ENCODE assay signal across 17 cellular contexts in genomic region chr9:68515304-68516017, GRCh38. TPM values are rescaled to one million over a fixed set of nuclear protein-coding genes. Genes with fewer than 3 reads are reported as not detected.
DNase-seq lines count a peak whose midpoint lies in the region; ATAC-seq, FAIRE-seq and TF ChIP-seq lines count a peak whose summit lies in the region.
"Had no signal": no experiment of that assay in that cellular context is flagged by ENCODE, and none has a peak within 500 bp of the region (broad histone marks: within the 10 kb centered on the region; RNA-seq: fewer than 3 reads in every experiment).

No MANE protein-coding gene starts in this region.

- no peak for TF ChIP-seq EP300 in gastroesophageal sphincter (IDR thresholded peaks at IDR 0.05)

- TF ChIP-seq POLR2A in gastroesophageal sphincter (IDR thresholded peaks at IDR 0.05) (no peak), H54 (IDR thresholded peaks at IDR 0.05; ENCODE audit: low read depth, low read length) (no peak)

- no peak for TF ChIP-seq CTCF in AG09309 (IDR thresholded peaks at IDR 0.05; ENCODE audit: control insufficient read depth, insufficient read depth, low read depth, low read length, missing control alignments)
- no peak for TF ChIP-seq CTCF in VCaP (conservative IDR thresholded peaks at IDR 0.05)
- no peak for TF ChIP-seq CTCF in gastroesophageal sphincter (IDR thresholded peaks at IDR 0.05)

- no peaks in the 10 kb centered on the region for H3K36me3 Mint-ChIP-seq in T-helper 2 cell treated with Interferon-gamma antibody and Interleukin-4, amounts not matched to agents 5 μg/mL and 100 μg/mL, for 36 hours (ENCODE audit: low read depth)
- H3K36me3 Mint-ChIP-seq: immature natural killer cell; naive thymus-derived CD4-positive, alpha-beta T cell had no signal

- H3K27ac ChIP-seq in VCaP = peak overlapping the region; percentile 27
- peak overlapping the region; percentile 85 to 94 (median 89) for H3K27ac ChIP-seq in gastroesophageal sphincter
- H3K27ac ChIP-seq in rectal smooth muscle tissue (ENCODE audit: low read depth, low read length) = peak overlapping the region; percentile 17
- no peak overlapping the region for H3K27ac ChIP-seq in SJCRH30
- H3K27ac ChIP-seq: body of pancreas had no signal

- peak; percentile 32 for DNase-seq in AG09309 (ENCODE audit: low read depth)
- DNase-seq in H54 (ENCODE audit: insufficient read length, low spot score) = no peak
- no peak for DNase-seq in SJCRH30
- no peak for DNase-seq in T-helper 2 cell treated with Interferon-gamma antibody and Interleukin-4, amounts not matched to agents 5 μg/mL and 100 μg/mL, for 36 hours (ENCODE audit: low spot score)
- DNase-seq in ureter (ENCODE audit: low spot score) = no peak
- DNase-seq: activated T-cell treated with anti-CD3 and anti-CD28 coated beads, Interleukin-2, amount 50 U/mL, for 4 hours; immature natural killer cell; naive thymus-derived CD4-positive, alpha-beta T cell; NCI-H1417 treated with DMSO at 0.1 percent for 48 hours had no signal

- peaks cover 0 to 44% of the 10 kb centered on the region in 2 donors for H3K36me3 ChIP-seq in gastroesophageal sphincter
- no peaks in the 10 kb centered on the region for H3K36me3 ChIP-seq in rectal smooth muscle tissue (ENCODE audit: control insufficient read depth, insufficient read depth, low read length)
- peaks cover 39% of the 10 kb centered on the region for H3K36me3 ChIP-seq in SJCRH30
- H3K36me3 ChIP-seq: HAP-1 had no signal

- WGBS in gastroesophageal sphincter (ENCODE audit: low coverage in 1 of 2), 2 donors = 39 to 62% methylated on average over 2 to 4 of the region's 4 CpGs

- H3K9me3 ChIP-seq in gastroesophageal sphincter (peaks cover 0 to 10% (median 0%) of the 10 kb centered on the region in 3 donors), SJCRH30 (replicated peaks) (no peaks in the 10 kb centered on the region; the same call in 1 of the 2 replicates)
- H3K9me3 ChIP-seq: body of pancreas, HAP-1 had no signal

- ATAC-seq in gastroesophageal sphincter = peak; percentile 96
- ATAC-seq: activated T-cell treated with anti-CD3 and anti-CD28 coated beads, Interleukin-2, amount 50 U/mL, for 4 hours; body of pancreas; naive thymus-derived CD4-positive, alpha-beta T cell; SK-N-SH treated with all-trans-retinoic acid at 6 μM for 48 hours had no signal

- peaks cover 5% of the 10 kb centered on the region for H3K9me3 Mint-ChIP-seq in T-helper 2 cell treated with Interferon-gamma antibody and Interleukin-4, amounts not matched to agents 5 μg/mL and 100 μg/mL, for 36 hours

- H3K27me3 ChIP-seq in gastroesophageal sphincter (no peaks in the 10 kb centered on the region), rectal smooth muscle tissue (ENCODE audit: control insufficient read depth, insufficient read depth, low read length) (no peaks in the 10 kb centered on the region), SJCRH30 (no peaks in the 10 kb centered on the region)
- H3K27me3 ChIP-seq: body of pancreas had no signal

- no peaks in the 10 kb centered on the region for H3K4me1 Mint-ChIP-seq in T-helper 2 cell treated with Interferon-gamma antibody and Interleukin-4, amounts not matched to agents 5 μg/mL and 100 μg/mL, for 36 hours (ENCODE audit: low read depth)
- H3K4me1 Mint-ChIP-seq: immature natural killer cell; naive thymus-derived CD4-positive, alpha-beta T cell had no signal

- no peak for FAIRE-seq in H54 (lab: Jason Lieb, UNC)

- no peak overlapping the region for H3K4me3 ChIP-seq in AG09309 (ENCODE audit: control insufficient read depth, low read depth, low read length)
- H3K4me3 ChIP-seq in gastroesophageal sphincter = no peak overlapping the region
- H3K4me3 ChIP-seq in rectal smooth muscle tissue (ENCODE audit: low read length) = no peak overlapping the region
- no peak overlapping the region for H3K4me3 ChIP-seq in SJCRH30
- H3K4me3 ChIP-seq: body of pancreas, HAP-1 had no signal

- H3K4me1 ChIP-seq in gastroesophageal sphincter (peaks cover 10 to 46% (median 14%) of the 10 kb centered on the region in 3 donors), rectal smooth muscle tissue (ENCODE audit: control insufficient read depth, insufficient read depth, low read length) (peaks cover 5% of the 10 kb centered on the region), SJCRH30 (no peaks in the 10 kb centered on the region)
- H3K4me1 ChIP-seq: body of pancreas, HAP-1 had no signal

- no peak overlapping the region for H3K27ac Mint-ChIP-seq in T-helper 2 cell treated with Interferon-gamma antibody and Interleukin-4, amounts not matched to agents 5 μg/mL and 100 μg/mL, for 36 hours
- H3K27ac Mint-ChIP-seq: immature natural killer cell; naive thymus-derived CD4-positive, alpha-beta T cell had no signal

- H3K9ac ChIP-seq in rectal smooth muscle tissue (ENCODE audit: low read length) = no peak overlapping the region

- H3K27me3 Mint-ChIP-seq in T-helper 2 cell treated with Interferon-gamma antibody and Interleukin-4, amounts not matched to agents 5 μg/mL and 100 μg/mL, for 36 hours (ENCODE audit: low read depth) = peaks cover 14% of the 10 kb centered on the region

- H3K4me3 Mint-ChIP-seq in T-helper 2 cell treated with Interferon-gamma antibody and Interleukin-4, amounts not matched to agents 5 μg/mL and 100 μg/mL, for 36 hours = no peak overlapping the region
- H3K4me3 Mint-ChIP-seq: activated T-cell treated with anti-CD3 and anti-CD28 coated beads, Interleukin-2, amount 50 U/mL, for 4 hours; immature natural killer cell; naive thymus-derived CD4-positive, alpha-beta T cell had no signal

RNA-seq across cellular contexts. Expression of gene TMEM252, which starts 25.2 kb away (rescaled TPM):
- total RNA-seq in gastroesophageal sphincter (under 1 TPM in 1 of 4 donors, not detected in 3; 0.67 TPM), ureter (not detected)
- 1.5 and 2.1 TPM in 2 replicates for total RNA-seq in SJCRH30 (2014; rRNA removed; shearing (Covaris generic))
- total RNA-seq: activated T-cell treated with anti-CD3 and anti-CD28 coated beads, Interleukin-2, amount 50 U/mL, for 4 hours; body of pancreas; Daoy; HT1080; naive thymus-derived CD4-positive, alpha-beta T cell had no signal
